8 cellular contexts compared by ENCODE assay signal in genomic region chr6:136289579-136290405, GRCh38. TPM values are rescaled to one million over a fixed set of nuclear protein-coding genes. Genes with fewer than 3 reads are reported as not detected.
DNase-seq lines count a peak whose midpoint lies in the region; ATAC-seq and TF ChIP-seq lines count a peak whose summit lies in the region.

A gene with protein sequence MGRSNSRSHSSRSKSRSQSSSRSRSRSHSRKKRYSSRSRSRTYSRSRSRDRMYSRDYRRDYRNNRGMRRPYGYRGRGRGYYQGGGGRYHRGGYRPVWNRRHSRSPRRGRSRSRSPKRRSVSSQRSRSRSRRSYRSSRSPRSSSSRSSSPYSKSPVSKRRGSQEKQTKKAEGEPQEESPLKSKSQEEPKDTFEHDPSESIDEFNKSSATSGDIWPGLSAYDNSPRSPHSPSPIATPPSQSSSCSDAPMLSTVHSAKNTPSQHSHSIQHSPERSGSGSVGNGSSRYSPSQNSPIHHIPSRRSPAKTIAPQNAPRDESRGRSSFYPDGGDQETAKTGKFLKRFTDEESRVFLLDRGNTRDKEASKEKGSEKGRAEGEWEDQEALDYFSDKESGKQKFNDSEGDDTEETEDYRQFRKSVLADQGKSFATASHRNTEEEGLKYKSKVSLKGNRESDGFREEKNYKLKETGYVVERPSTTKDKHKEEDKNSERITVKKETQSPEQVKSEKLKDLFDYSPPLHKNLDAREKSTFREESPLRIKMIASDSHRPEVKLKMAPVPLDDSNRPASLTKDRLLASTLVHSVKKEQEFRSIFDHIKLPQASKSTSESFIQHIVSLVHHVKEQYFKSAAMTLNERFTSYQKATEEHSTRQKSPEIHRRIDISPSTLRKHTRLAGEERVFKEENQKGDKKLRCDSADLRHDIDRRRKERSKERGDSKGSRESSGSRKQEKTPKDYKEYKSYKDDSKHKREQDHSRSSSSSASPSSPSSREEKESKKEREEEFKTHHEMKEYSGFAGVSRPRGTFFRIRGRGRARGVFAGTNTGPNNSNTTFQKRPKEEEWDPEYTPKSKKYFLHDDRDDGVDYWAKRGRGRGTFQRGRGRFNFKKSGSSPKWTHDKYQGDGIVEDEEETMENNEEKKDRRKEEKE (minus strand): TSS chr6:136289846. CDS start chr6:136279866, 9,980 bp downstream.

- H2AFZ ChIP-seq in SK-N-SH (ENCODE audit: low read depth), result peak within 1 kb of the TSS; percentile 90

- H3K27me3 ChIP-seq in SK-N-SH (ENCODE audit: insufficient read depth), result no peaks in the 10 kb centered on the region
- no peaks in the 10 kb centered on the region for H3K27me3 ChIP-seq in gastroesophageal sphincter
- H3K27me3 ChIP-seq in neutrophil, result no peaks in the 10 kb centered on the region

- DNase-seq in GM04504 (ENCODE audit: low read depth) (peak; percentile 98), NCI-H1048 (lab: John Stamatoyannopoulos, UW) (peak; percentile 94), SK-N-SH (peak; percentile 92), substantia nigra (lab: John Stamatoyannopoulos, UW) (peak; percentile 89 to 100 (median 99))
- DNase-seq in activated naive CD4-positive, alpha-beta T cell treated with anti-CD3 and anti-CD28 coated beads, Interleukin-2, amount 50 U/mL, for 16 hours, result peak; percentile 99

- peaks cover 44% of the 10 kb centered on the region for H4K20me1 ChIP-seq in SK-N-SH (ENCODE audit: insufficient read depth)

- TF ChIP-seq EP300 in SK-N-SH (IDR thresholded peaks at IDR 0.05; ENCODE audit: borderline replicate concordance in 1 of 2, low read depth in 1 of 2, low read length in 1 of 2), result no peak
- TF ChIP-seq EP300 in gastroesophageal sphincter (IDR thresholded peaks at IDR 0.05), result no peak

- H3K36me3 ChIP-seq in SK-N-SH (replicated peaks in 1 of 2; ENCODE audit: control insufficient read depth in 1 of 2, insufficient read depth in 2 of 2, low read length in 1 of 2) (peaks cover 0 to 4% of the 10 kb centered on the region in 2 experiments), gastroesophageal sphincter (no peaks in the 10 kb centered on the region), neutrophil (no peaks in the 10 kb centered on the region)

- CTCF ChIA-PET in SK-N-SH (lab: Yijun Ruan, JAX), result interaction anchor here (0.8 to 3.8 kb wide), 10 partner anchors 9 to 783 kb away, joined by 3 to 20 read pairs (median 4); partner anchors contain the start of genes MAP3K5 and MAP7

- POLR2A ChIA-PET in SK-N-SH (lab: Yijun Ruan, JAX), result interaction anchor here (0.6 to 2.6 kb wide), 28 partner anchors 8 to 826 kb away, joined by 3 to 14 read pairs (median 4); partner anchors contain the start of genes MAP3K5, MAP7 and MTFR2

- WGBS in SK-N-SH (ENCODE audit: low lambda C conversion rate), result under 1% methylated on average over 42 of the region's 60 CpGs
- WGBS in gastroesophageal sphincter (ENCODE audit: low coverage in 1 of 2), 2 donors, result 1% methylated on average over 14 to 18 of the region's 60 CpGs

- no peaks in the 10 kb centered on the region for H3K9me2 ChIP-seq in SK-N-SH

- TF ChIP-seq RAD21 in SK-N-SH (IDR thresholded peaks at IDR 0.05; ENCODE audit: low read length), result no peak

- H3K4me1 ChIP-seq in SK-N-SH (ENCODE audit: control insufficient read depth in 1 of 2, insufficient read depth in 2 of 2, low read depth in 1 of 2, low read length in 1 of 2) (peaks cover 5 to 20% of the 10 kb centered on the region in 2 experiments; a peak in 3 of 4 replicates), gastroesophageal sphincter (peaks cover 5 to 50% (median 16%) of the 10 kb centered on the region in 3 donors), neutrophil (ENCODE audit: control insufficient read depth in 1 of 2, insufficient read depth in 1 of 2, low read depth in 1 of 2, low read length in 1 of 2) (peaks cover 41 to 47% of the 10 kb centered on the region in 2 experiments)

- TF ChIP-seq POLR2A in gastroesophageal sphincter (IDR thresholded peaks at IDR 0.05), result peak; percentile 95 to 98

- peak within 1 kb of the TSS; percentile 100 for H3K9ac ChIP-seq in SK-N-SH

- H3K9me3 ChIP-seq in SK-N-SH (no peaks in the 10 kb centered on the region), gastroesophageal sphincter (no peaks in the 10 kb centered on the region), neutrophil (no peaks in the 10 kb centered on the region)

- peak within 1 kb of the TSS; percentile 93 to 98 for H3K4me3 ChIP-seq in SK-N-SH (ENCODE audit: low read depth in 2 of 2, low read length in 1 of 2)
- peak within 1 kb of the TSS; percentile 84 for H3K4me3 ChIP-seq in gastroesophageal sphincter
- H3K4me3 ChIP-seq in neutrophil (ENCODE audit: low read depth in 1 of 2, low read length in 1 of 2), result peak within 1 kb of the TSS; percentile 100

- H3K27ac ChIP-seq in SK-N-SH (ENCODE audit: low read depth in 2 of 2, low read length in 1 of 2), result peak within 1 kb of the TSS; percentile 100
- H3K27ac ChIP-seq in gastroesophageal sphincter, result peak within 1 kb of the TSS; percentile 98 to 100 (median 100)
- peak within 1 kb of the TSS; percentile 99 for H3K27ac ChIP-seq in neutrophil
- H3K27ac ChIP-seq in substantia nigra (ENCODE audit: low read depth, low read length, poor library complexity, severe bottlenecking), result peak within 1 kb of the TSS; percentile 97

- peak within 1 kb of the TSS; percentile 94 for H3K4me2 ChIP-seq in SK-N-SH

- H3K79me2 ChIP-seq in SK-N-SH (ENCODE audit: insufficient read depth), result peaks cover 48% of the 10 kb centered on the region

- H3F3A ChIP-seq in SK-N-SH (replicated peaks; ENCODE audit: insufficient read depth), result peaks cover 27% of the 10 kb centered on the region

- TF ChIP-seq CTCF in SK-N-SH (IDR thresholded peaks at IDR 0.05) (no peak), gastroesophageal sphincter (IDR thresholded peaks at IDR 0.05) (peak in 1 of 4 experiments; percentile 3), neutrophil (IDR thresholded peaks at IDR 0.05) (peak; percentile 54)

- peak; percentile 90 for ATAC-seq in HG02571 (IDR thresholded peaks at IDR 0.05; ENCODE audit: unreplicated experiment)
- peak; percentile 95 for ATAC-seq in gastroesophageal sphincter

TF ChIP-seq in SK-N-SH, 30 proteins besides CTCF, POLR2A, EP300 and RAD21 (continues in another document):
- TF ChIP-seq ELF1 (IDR thresholded peaks at IDR 0.05) (peak; percentile 81), JUND (IDR thresholded peaks at IDR 0.05) (peak; percentile 6; the same call in 1 of the 2 replicates), PBX3 (IDR thresholded peaks at IDR 0.05) (no peak), TCF12 (IDR thresholded peaks at IDR 0.05) (no peak), RXRA (IDR thresholded peaks at IDR 0.05; ENCODE audit: borderline replicate concordance, low read depth) (no peak), REST (IDR thresholded peaks at IDR 0.05; ENCODE audit: low read depth, low read length) (0 out of 2 replicates have a peak, but pooled peaks have one; percentile 4)
- TF ChIP-seq, protein P1, sequence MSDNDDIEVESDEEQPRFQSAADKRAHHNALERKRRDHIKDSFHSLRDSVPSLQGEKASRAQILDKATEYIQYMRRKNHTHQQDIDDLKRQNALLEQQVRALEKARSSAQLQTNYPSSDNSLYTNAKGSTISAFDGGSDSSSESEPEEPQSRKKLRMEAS (IDR thresholded peaks at IDR 0.05; ENCODE audit: low read depth), result peak; percentile 23

RNA-seq across cellular contexts. Expression of the gene that starts here (rescaled TPM):
- 21.9 and 30.4 TPM in 2 replicates for polyA plus RNA-seq in SK-N-SH (2012; rRNA removed)
- polyA plus RNA-seq in SK-N-SH (2012; cell fraction: cytosol; rRNA removed), result 26.2 and 32.4 TPM in 2 replicates
- 18.2 and 47.2 TPM in 2 replicates for polyA plus RNA-seq in SK-N-SH (2012; cell fraction: nucleus; rRNA removed)
- 100 to 1,000 TPM in 2 of 4 donors, 10 to 100 TPM in 2; 82.5 to 124 (median 105) TPM for total RNA-seq in gastroesophageal sphincter

Comparison
In these comparisons a context has a peak if more than half of its experiments do, and no peak if none do; other contexts are left out.
1. Peak in every context shown above with its lines: DNase-seq, ATAC-seq, H3K4me3 ChIP-seq and H3K27ac ChIP-seq.